ENCODE assay signal across 8 cellular contexts in genomic region chr17:82647593-82648164, GRCh38. TPM values are rescaled to one million over a fixed set of nuclear protein-coding genes. Genes with fewer than 3 reads are reported as not detected.
A peak's percentile ranks its signal among the peaks of the same experiment; 100 is the strongest.
DNase-seq lines count a peak whose midpoint lies in the region; ATAC-seq, FAIRE-seq and TF ChIP-seq lines count a peak whose summit lies in the region.

No MANE protein-coding gene starts in this region.

- intact Hi-C loops in pancreas (cut with DNase I) = no loop called here

- H3K9me3 Mint-ChIP-seq in activated T-cell treated with anti-CD3 and anti-CD28 coated beads, Interleukin-2, amount 50 U/mL, for 4 hours = no peaks in the 10 kb centered on the region

- H3K9me3 ChIP-seq in DND-41 (ENCODE audit: insufficient read depth, low read length, severe bottlenecking) = no peaks in the 10 kb centered on the region
- H3K9me3 ChIP-seq in Loucy (ENCODE audit: insufficient read depth, low read depth, low read length) = no peaks in the 10 kb centered on the region
- H3K9me3 ChIP-seq in pancreas = no peaks in the 10 kb centered on the region

- H3K36me3 Mint-ChIP-seq in activated T-cell treated with anti-CD3 and anti-CD28 coated beads, Interleukin-2, amount 50 U/mL, for 4 hours (ENCODE audit: insufficient read depth) = peaks cover 7% of the 10 kb centered on the region

- H3K9ac ChIP-seq in DND-41 (ENCODE audit: low read depth, low read length) (peak overlapping the region; percentile 91), Loucy (ENCODE audit: low read depth, low read length, poor library complexity, severe bottlenecking) (peak overlapping the region; percentile 98)

- H3K27ac ChIP-seq in DND-41 (ENCODE audit: low read length) (peak overlapping the region; percentile 88), pancreas (peak overlapping the region; percentile 76 to 98 (median 85)), urinary bladder (ENCODE audit: low read depth) (peak overlapping the region; percentile 92)

- WGBS in pancreas, 2 donors = 1% methylated on average over 39 to 54 of the region's 54 CpGs
- under 1% methylated on average over 54 of the region's 54 CpGs for WGBS in urinary bladder

- no peaks in the 10 kb centered on the region for H3K9me2 ChIP-seq in Loucy (replicated peaks; ENCODE audit: low read depth, low read length)

- H3K27me3 Mint-ChIP-seq in activated T-cell treated with anti-CD3 and anti-CD28 coated beads, Interleukin-2, amount 50 U/mL, for 4 hours (ENCODE audit: low read depth) = no peaks in the 10 kb centered on the region

- peak; percentile 43 for DNase-seq in DND-41
- DNase-seq in activated T-cell treated with anti-CD3 and anti-CD28 coated beads, Interleukin-2, amount 50 U/mL, for 4 hours = peak; percentile 36
- DNase-seq in fibroblast of pulmonary artery (ENCODE audit: low read depth) = no peak
- DNase-seq in pancreas = peak in 5 of 6 donors; percentile 47 to 80 (median 61)
- DNase-seq in islet precursor cell = no peak

- TF ChIP-seq CTCF in DND-41 (IDR thresholded peaks at IDR 0.05; ENCODE audit: borderline replicate concordance, extremely low read depth, low read length, poor library complexity, severe bottlenecking) (peak; percentile 42), Loucy (conservative IDR thresholded peaks at IDR 0.05; ENCODE audit: low read length) (peak; percentile 20; the same call in 1 of the 2 replicates), fibroblast of pulmonary artery (IDR thresholded peaks at IDR 0.05; ENCODE audit: low read length, missing control alignments) (no peak), pancreas (IDR thresholded peaks at IDR 0.05) (no peak)

- H3K4me3 Mint-ChIP-seq in activated T-cell treated with anti-CD3 and anti-CD28 coated beads, Interleukin-2, amount 50 U/mL, for 4 hours = peak overlapping the region; percentile 86

- H3K4me1 ChIP-seq in DND-41 (ENCODE audit: insufficient read depth, low read length) = peaks cover 28% of the 10 kb centered on the region
- peaks cover 35% of the 10 kb centered on the region for H3K4me1 ChIP-seq in Loucy (ENCODE audit: insufficient read depth, low read length, poor library complexity, severe bottlenecking)
- H3K4me1 ChIP-seq in pancreas = peaks cover 5 to 24% (median 9%) of the 10 kb centered on the region in 3 donors
- H3K4me1 ChIP-seq in urinary bladder (ENCODE audit: insufficient read depth) = no peaks in the 10 kb centered on the region

- H3F3A ChIP-seq in Loucy (ENCODE audit: low read depth) = 0 out of 2 replicates have a peak, but pooled peaks cover 3% of the 10 kb centered on the region

- H3K4me3 ChIP-seq in DND-41 (ENCODE audit: low read depth in 1 of 2, low read length in 2 of 2) (peak overlapping the region; percentile 97 to 100), Loucy (ENCODE audit: low read length, poor library complexity, severe bottlenecking) (peak overlapping the region; percentile 97), fibroblast of pulmonary artery (replicated peaks; ENCODE audit: low read depth, low read length) (peak overlapping the region; percentile 92), pancreas (peak overlapping the region; percentile 98 to 99 (median 98)), urinary bladder (ENCODE audit: low read depth, low read length) (peak overlapping the region; percentile 98)

- H4K20me1 ChIP-seq in DND-41 (ENCODE audit: insufficient read depth, low read length) (peaks cover 49% of the 10 kb centered on the region), Loucy (ENCODE audit: insufficient read depth, low read length, poor library complexity, severe bottlenecking) (peaks cover 49% of the 10 kb centered on the region)

- ATAC-seq in DND-41 (ENCODE audit: insufficient read depth, low read depth) (peak; percentile 29), GM21737 (IDR thresholded peaks at IDR 0.05; ENCODE audit: unreplicated experiment) (peak; percentile 30), pancreas (peak; percentile 18 to 49 (median 38))
- peak; percentile 48 to 55 for ATAC-seq in activated T-cell treated with anti-CD3 and anti-CD28 coated beads, Interleukin-2, amount 50 U/mL, for 4 hours

- H3K27me3 ChIP-seq in DND-41 (ENCODE audit: insufficient read depth, low read length, poor library complexity) (no peaks in the 10 kb centered on the region), Loucy (ENCODE audit: insufficient read depth, low read length, poor library complexity, severe bottlenecking) (peaks cover 6% of the 10 kb centered on the region), pancreas (no peaks in the 10 kb centered on the region)

- peaks cover 55% of the 10 kb centered on the region for H3K79me2 ChIP-seq in DND-41 (ENCODE audit: insufficient read depth, low read length)
- peaks cover 55% of the 10 kb centered on the region for H3K79me2 ChIP-seq in Loucy (ENCODE audit: insufficient read depth, low read length)

- H3K4me1 Mint-ChIP-seq in activated T-cell treated with anti-CD3 and anti-CD28 coated beads, Interleukin-2, amount 50 U/mL, for 4 hours (ENCODE audit: low read depth) = peaks cover 25% of the 10 kb centered on the region

- H2AFZ ChIP-seq in DND-41 (ENCODE audit: low read depth, low read length) (peak overlapping the region; percentile 96), Loucy (ENCODE audit: low read length) (peak overlapping the region; percentile 90; the same call in 1 of the 2 replicates)

- H3K36me3 ChIP-seq in DND-41 (ENCODE audit: insufficient read depth, low read length) (peaks cover 33% of the 10 kb centered on the region), Loucy (ENCODE audit: insufficient read depth, low read length) (peaks cover 18% of the 10 kb centered on the region; the same call in 1 of the 2 replicates), pancreas (peaks cover 0 to 2% (median 0%) of the 10 kb centered on the region in 3 donors), urinary bladder (ENCODE audit: insufficient read depth) (no peaks in the 10 kb centered on the region)

- H3K4me2 ChIP-seq in DND-41 (ENCODE audit: insufficient read depth, low read length) (peak overlapping the region; percentile 98), Loucy (ENCODE audit: low read depth, low read length, poor library complexity, severe bottlenecking) (peak overlapping the region; percentile 97)

- no peak for FAIRE-seq in pancreas (lab: Jason Lieb, UNC)

RNA-seq across cellular contexts. Expression of gene WDR45B, which starts 0.6 kb away (rescaled TPM):
- 10 to 100 TPM; 47.1 to 52.5 (median 47.4) TPM for total RNA-seq in activated T-cell treated with anti-CD3 and anti-CD28 coated beads, Interleukin-2, amount 50 U/mL, for 4 hours
- total RNA-seq in pancreas = 10 to 100 TPM; 28.3 to 55.4 (median 46.1) TPM
- polyA plus RNA-seq in pancreas = 10 to 100 TPM; 47.3 to 63.2 TPM
- total RNA-seq in urinary bladder = 60.3 TPM
- 73.7 TPM for polyA plus RNA-seq in urinary bladder

RNA-seq across cellular contexts. Expression of gene RAB40B, which starts 50.8 kb away (rescaled TPM):
- total RNA-seq in activated T-cell treated with anti-CD3 and anti-CD28 coated beads, Interleukin-2, amount 50 U/mL, for 4 hours = 1 to 10 TPM; 3.8 to 4.8 (median 4.1) TPM
- total RNA-seq in pancreas (1 to 10 TPM; 3.4 to 8.6 (median 5.6) TPM), urinary bladder (9.8 TPM)
- polyA plus RNA-seq in pancreas (10 to 100 TPM; 11.3 to 15.8 TPM), urinary bladder (25.7 TPM)

Comparison
In these comparisons a context has a peak if more than half of its experiments do, and no peak if none do; other contexts are left out.
1. DNase-seq: peak in DND-41 (single experiment), activated T-cell treated with anti-CD3 and anti-CD28 coated beads, Interleukin-2, amount 50 U/mL, for 4 hours (single experiment) and pancreas (5 of 6); none in fibroblast of pulmonary artery (single experiment) and islet precursor cell (single experiment).
2. CTCF ChIP-seq: peak in DND-41 (single experiment) and Loucy (single experiment); none in fibroblast of pulmonary artery (single experiment) and pancreas (0 of 4).
3. Peak in every context shown above with its lines, with median percentiles within 50 percentile points of each other: ATAC-seq, H3K27ac ChIP-seq and H3K4me3 ChIP-seq.